ENCODE assay signal across 8 cellular contexts in the genomic region with DNA sequence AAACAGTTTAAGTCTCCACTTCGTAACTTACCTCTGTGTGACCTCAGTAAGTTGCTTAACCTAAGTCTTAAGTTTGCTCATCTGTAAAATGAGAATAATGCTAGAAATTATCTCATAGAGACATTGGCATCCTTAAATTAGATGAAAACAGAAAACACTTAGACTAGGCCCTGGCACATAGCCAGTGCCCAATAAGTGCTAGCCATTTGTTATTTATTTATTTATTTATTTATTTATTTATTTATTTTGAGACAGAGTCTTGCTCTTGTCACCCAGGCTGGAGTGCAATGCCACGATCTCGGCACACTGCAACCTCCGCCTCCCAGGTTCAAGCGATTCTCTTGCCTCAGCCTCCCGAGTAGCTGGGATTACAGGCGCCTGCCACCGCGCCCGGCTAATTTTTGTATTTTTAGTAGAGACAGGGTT. TPM values are rescaled to one million over a fixed set of nuclear protein-coding genes. Genes with fewer than 3 reads are reported as not detected.
A peak's percentile ranks its signal among the peaks of the same experiment; 100 is the strongest.
DNase-seq lines count a peak whose midpoint lies in the region; ATAC-seq and TF ChIP-seq lines count a peak whose summit lies in the region.
"Not testable (repeated sequence)": the region's sequence is repeated elsewhere in the genome, so short reads cannot be mapped to it uniquely, and the experiment has no call there.

No MANE protein-coding gene starts in this region.

- intact Hi-C loops in CD14-positive monocyte (cut with micrococcal nuclease); Panc1 (cut with micrococcal nuclease; ENCODE audit: unreplicated experiment); MCF 10A (cut with micrococcal nuclease): not testable (repeated sequence)

- H3K27me3 ChIP-seq in Panc1 (ENCODE audit: control insufficient read depth, insufficient read depth, low read length); rectal smooth muscle tissue (ENCODE audit: control insufficient read depth, insufficient read depth, low read length): not testable (repeated sequence)

- in situ Hi-C loops in Panc1 (cut with HindIII; ENCODE audit: low pct_unique_long_range_greater_than_20kb, low sequenced_read_pairs), result not testable (repeated sequence)

- H3K9me3 ChIP-seq in Panc1 (ENCODE audit: control insufficient read depth, insufficient read depth, low read depth, low read length), result not testable (repeated sequence)

- H3K4me3 ChIP-seq in Panc1 (ENCODE audit: low read depth in 2 of 2, low read length in 2 of 2) (peak overlapping the region in 1 of 2 experiments; percentile 67; a peak in 1 of 4 replicates), fibroblast of pulmonary artery (replicated peaks; ENCODE audit: low read depth, low read length) (peak overlapping the region; percentile 96), rectal smooth muscle tissue (ENCODE audit: low read length) (peak overlapping the region; percentile 88)

- peak overlapping the region; percentile 84; the same call in 1 of the 2 replicates for H3K27ac ChIP-seq in Panc1 (ENCODE audit: low read length)
- peak overlapping the region; percentile 97 for H3K27ac ChIP-seq in rectal smooth muscle tissue (ENCODE audit: low read depth, low read length)
- peak overlapping the region; percentile 100 for H3K27ac ChIP-seq in temporal lobe (ENCODE audit: low read depth, low read length)

- H3K4me1 Mint-ChIP-seq in CD14-positive monocyte (peaks cover 72% of the 10 kb centered on the region), MCF 10A (ENCODE audit: insufficient read depth, unreplicated experiment) (peaks cover 53% of the 10 kb centered on the region), mesothelial cell of epicardium (peaks cover 64% of the 10 kb centered on the region)
- peaks cover 74% of the 10 kb centered on the region for H3K4me1 Mint-ChIP-seq in activated T-cell treated with anti-CD3 and anti-CD28 coated beads, Interleukin-2, amount 50 U/mL, for 72 hours (ENCODE audit: low read depth)

- H3K27ac Mint-ChIP-seq in CD14-positive monocyte, result peak overlapping the region in 5 of 7 donors; percentile 96 to 98 (median 98)
- not testable (repeated sequence) for H3K27ac Mint-ChIP-seq in activated T-cell treated with anti-CD3 and anti-CD28 coated beads, Interleukin-2, amount 50 U/mL, for 72 hours; mesothelial cell of epicardium
- H3K27ac Mint-ChIP-seq in MCF 10A (ENCODE audit: low read depth, unreplicated experiment), result peak overlapping the region; percentile 87

- CTCF ChIA-PET in Panc1 (lab: Charles Lee), result not testable (repeated sequence)
- CTCF ChIA-PET in MCF 10A (lab: Yijun Ruan, JAX), result interaction anchor here (2.5 to 8.1 kb wide), 3 partner anchors 9 to 128 kb away, joined by 18 to 85 read pairs (median 83); partner anchors contain the start of gene TRAPPC3

- H3K36me3 ChIP-seq in Panc1 (ENCODE audit: control insufficient read depth, insufficient read depth, low read length); rectal smooth muscle tissue (ENCODE audit: control insufficient read depth, insufficient read depth, low read length): not testable (repeated sequence)

- not testable (repeated sequence) for H3K27me3 Mint-ChIP-seq in CD14-positive monocyte (ENCODE audit: low read depth in 3 of 3); activated T-cell treated with anti-CD3 and anti-CD28 coated beads, Interleukin-2, amount 50 U/mL, for 72 hours (ENCODE audit: low read depth); MCF 10A (ENCODE audit: insufficient read depth, unreplicated experiment); mesothelial cell of epicardium (ENCODE audit: low read depth)

- H3K4me3 Mint-ChIP-seq in CD14-positive monocyte (peak overlapping the region in 1 of 2 donors; percentile 90), MCF 10A (ENCODE audit: unreplicated experiment) (peak overlapping the region; percentile 86), mesothelial cell of epicardium (peak overlapping the region; percentile 81)
- H3K4me3 Mint-ChIP-seq in activated T-cell treated with anti-CD3 and anti-CD28 coated beads, Interleukin-2, amount 50 U/mL, for 72 hours, result peak overlapping the region; percentile 80 to 97

- not testable (repeated sequence) for DNase-seq in CD14-positive monocyte (ENCODE audit: low spot score); Panc1 (ENCODE audit: low read depth, low spot score); activated T-cell treated with anti-CD3 and anti-CD28 coated beads, Interleukin-2, amount 50 U/mL, for 72 hours; MCF 10A (ENCODE audit: unreplicated experiment); fibroblast of pulmonary artery (ENCODE audit: low read depth); mesothelial cell of epicardium (ENCODE audit: low spot score in 2 of 2, unreplicated experiment in 2 of 2)

- POLR2A ChIA-PET in Panc1 (lab: Charles Lee), result not testable (repeated sequence)
- POLR2A ChIA-PET in MCF 10A (lab: Yijun Ruan, JAX), result interaction anchor here (1.0 to 6.3 kb wide), 2 partner anchors 9 to 66 kb away, joined by 4 to 94 read pairs; partner anchors contain the start of gene TRAPPC3

- H3K36me3 Mint-ChIP-seq in CD14-positive monocyte (peaks cover 28 to 36% of the 10 kb centered on the region in 2 donors), MCF 10A (ENCODE audit: insufficient read depth, unreplicated experiment) (peaks cover 13% of the 10 kb centered on the region)
- H3K36me3 Mint-ChIP-seq in activated T-cell treated with anti-CD3 and anti-CD28 coated beads, Interleukin-2, amount 50 U/mL, for 72 hours (ENCODE audit: insufficient read depth in 2 of 2); mesothelial cell of epicardium: not testable (repeated sequence)

- H3K9me3 Mint-ChIP-seq in CD14-positive monocyte; activated T-cell treated with anti-CD3 and anti-CD28 coated beads, Interleukin-2, amount 50 U/mL, for 72 hours; MCF 10A (ENCODE audit: unreplicated experiment); mesothelial cell of epicardium: not testable (repeated sequence)

- ATAC-seq in Panc1; activated T-cell treated with anti-CD3 and anti-CD28 coated beads, Interleukin-2, amount 50 U/mL, for 72 hours (replicated peaks in 1 of 2): not testable (repeated sequence)

- H3K4me1 ChIP-seq in Panc1 (ENCODE audit: control insufficient read depth, insufficient read depth, low read length) (peaks cover 60% of the 10 kb centered on the region), rectal smooth muscle tissue (ENCODE audit: control insufficient read depth, insufficient read depth, low read length) (peaks cover 46% of the 10 kb centered on the region)

- H3K9ac ChIP-seq in rectal smooth muscle tissue (ENCODE audit: low read length), result not testable (repeated sequence)

- BruUV-seq in Panc1 (replicated peaks; lab: Mats Ljungman, UMichigan); MCF 10A (replicated peaks; lab: Mats Ljungman, UMichigan): not testable (repeated sequence)

- not testable (repeated sequence) for TF ChIP-seq CTCF in CD14-positive monocyte (IDR thresholded peaks at IDR 0.05); Panc1 (IDR thresholded peaks at IDR 0.05); MCF 10A (IDR thresholded peaks at IDR 0.05; ENCODE audit: unreplicated experiment); fibroblast of pulmonary artery (IDR thresholded peaks at IDR 0.05; ENCODE audit: low read length, missing control alignments); mesothelial cell of epicardium (IDR thresholded peaks at IDR 0.05; ENCODE audit: unreplicated experiment)

RNA-seq across cellular contexts. Expression of gene MAP7D1, which starts 2.9 kb away (rescaled TPM):
- polyA plus RNA-seq in CD14-positive monocyte, result 10 to 100 TPM; 12.3 to 13.6 TPM
- total RNA-seq in Panc1 (2021; ENCODE audit: unreplicated experiment), result 212 TPM
- 223 TPM for polyA plus RNA-seq in Panc1 (2012; ENCODE audit: insufficient read length)
- total RNA-seq in activated T-cell treated with anti-CD3 and anti-CD28 coated beads, Interleukin-2, amount 50 U/mL, for 72 hours, result 100 to 1,000 TPM; 131 to 142 TPM
- total RNA-seq in MCF 10A (2022), result 131 and 170 TPM in 2 replicates
- total RNA-seq in mesothelial cell of epicardium, result 97.8 to 103 TPM (median 101 TPM) in 3 replicates
- 52.9 TPM for total RNA-seq in temporal lobe

RNA-seq across cellular contexts. Expression of gene TRAPPC3, which starts 9.6 kb away (rescaled TPM):
- polyA plus RNA-seq in CD14-positive monocyte, result 100 to 1,000 TPM; 125 to 136 TPM
- total RNA-seq in Panc1 (2021; ENCODE audit: unreplicated experiment) (98.7 TPM), MCF 10A (2022) (72.8 and 75.5 TPM in 2 replicates), mesothelial cell of epicardium (64.8 to 68.5 TPM (median 68.5 TPM) in 3 replicates), temporal lobe (40.8 TPM)
- 150 TPM for polyA plus RNA-seq in Panc1 (2012; ENCODE audit: insufficient read length)
- 10 to 100 TPM; 46.2 to 56.2 TPM for total RNA-seq in activated T-cell treated with anti-CD3 and anti-CD28 coated beads, Interleukin-2, amount 50 U/mL, for 72 hours

RNA-seq across cellular contexts. Expression of gene COL8A2, which starts 33.8 kb away (rescaled TPM):
- 1 to 10 TPM in 1 of 2 donors, under 1 TPM in 1; 0.90 to 1.6 TPM for polyA plus RNA-seq in CD14-positive monocyte
- total RNA-seq in Panc1 (2021; ENCODE audit: unreplicated experiment), result 1.2 TPM
- polyA plus RNA-seq in Panc1 (2012; ENCODE audit: insufficient read length), result 1.9 TPM
- total RNA-seq in activated T-cell treated with anti-CD3 and anti-CD28 coated beads, Interleukin-2, amount 50 U/mL, for 72 hours, result under 1 TPM; 0.07 to 0.09 TPM
- not detected in 2 replicates for total RNA-seq in MCF 10A (2022)
- 9.0 to 10.5 TPM (median 10.4 TPM) in 3 replicates for total RNA-seq in mesothelial cell of epicardium
- 0.98 TPM for total RNA-seq in temporal lobe
